27 cellular contexts compared by ENCODE assay signal in the genomic region with DNA sequence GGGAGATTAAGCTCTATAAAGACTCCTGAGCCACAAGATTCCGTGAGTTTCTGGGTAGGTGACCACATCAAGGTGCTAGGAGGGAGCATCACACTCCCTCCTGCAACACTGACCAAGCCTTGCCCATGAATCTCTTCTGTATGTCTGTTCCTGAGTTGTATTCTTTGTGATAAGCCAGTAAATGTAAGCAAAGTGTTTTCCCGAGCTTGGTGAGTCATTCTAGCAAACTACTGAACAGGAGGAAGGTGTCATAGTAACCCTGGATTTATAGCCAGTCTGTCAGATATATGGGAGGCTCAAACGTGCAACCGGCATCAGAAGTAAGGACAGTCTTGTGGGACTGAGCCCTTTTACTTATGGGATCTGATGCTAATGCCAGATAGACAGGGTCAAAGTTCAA.
DNase-seq lines count a peak whose midpoint lies in the region; ATAC-seq, FAIRE-seq and TF ChIP-seq lines count a peak whose summit lies in the region.
"Had no signal": no experiment of that assay in that cellular context is flagged by ENCODE, and none has a peak within 500 bp of the region (broad histone marks: within the 10 kb centered on the region; RNA-seq: fewer than 3 reads in every experiment).

No MANE protein-coding gene starts in this region.

- peak overlapping the region; percentile 66 for H2AFZ ChIP-seq in H1 (ENCODE audit: low read length)
- no peak overlapping the region for H2AFZ ChIP-seq in mesenchymal stem cell (ENCODE audit: low read depth, low read length)

- H2BK12ac ChIP-seq in H1 (ENCODE audit: low read depth, low read length) (no peak overlapping the region), mesenchymal stem cell (ENCODE audit: low read length in 2 of 2) (no peak overlapping the region)

- H3K36me3 ChIP-seq in H1 (ENCODE audit: control insufficient read depth in 2 of 4, insufficient read depth in 4 of 4, low read length in 3 of 4): no peaks in the 10 kb centered on the region
- H3K36me3 ChIP-seq in mesenchymal stem cell (ENCODE audit: control insufficient read depth in 1 of 2, insufficient read depth in 2 of 2, low read depth in 1 of 2, low read length in 2 of 2): no peaks in the 10 kb centered on the region
- H3K36me3 ChIP-seq: adrenal gland, cardiac muscle cell, heart left ventricle, ovary had no signal

- ATAC-seq in GM18858 (IDR thresholded peaks at IDR 0.05; ENCODE audit: unreplicated experiment) (no peak), GM18870 (IDR thresholded peaks at IDR 0.05; ENCODE audit: unreplicated experiment) (no peak)
- ATAC-seq: activated T-cell treated with anti-CD3 and anti-CD28 coated beads, Interleukin-2, amount 50 U/mL, for 4 hours; heart left ventricle; natural killer cell; right cardiac atrium; T-helper 17 cell had no signal

- H3K27ac Mint-ChIP-seq in glutamatergic neuron (ENCODE audit: unreplicated experiment): no peak overlapping the region
- H3K27ac Mint-ChIP-seq: HFFc6, natural killer cell, T-helper 17 cell had no signal

- no peak overlapping the region for H4K8ac ChIP-seq in H1 (ENCODE audit: extremely low read depth, insufficient read depth, low read length)
- H4K8ac ChIP-seq in mesenchymal stem cell (ENCODE audit: low read length): no peak overlapping the region

- no peak overlapping the region for H3K4me3 ChIP-seq in H1 (ENCODE audit: extremely low read depth in 1 of 4, insufficient read depth in 2 of 4, low read depth in 3 of 4, low read length in 4 of 4)
- H3K4me3 ChIP-seq in mesenchymal stem cell (ENCODE audit: insufficient read depth in 1 of 2, low read depth in 1 of 2, low read length in 2 of 2): no peak overlapping the region
- H3K4me3 ChIP-seq: adrenal gland, cardiac muscle cell, heart left ventricle, ovary had no signal

- H3K9me3 Mint-ChIP-seq in glutamatergic neuron (ENCODE audit: unreplicated experiment): no peaks in the 10 kb centered on the region
- H3K9me3 Mint-ChIP-seq: activated T-cell treated with anti-CD3 and anti-CD28 coated beads, Interleukin-2, amount 50 U/mL, for 4 hours had no signal

- WGBS in H1 (ENCODE audit: extremely low coverage in 1 of 2, insufficient coverage in 1 of 2, insufficient read length in 1 of 2, insufficient replicate concordance in 2 of 2, low coverage in 1 of 2, low lambda C conversion rate in 2 of 2, missing lambda C conversion rate in 1 of 2), 2 experiments: 91% methylated on average over 4 of the region's 4 CpGs; no CpG with 5 or more reads in 1 of the 2 experiments
- 4% methylated on average over 4 of the region's 4 CpGs for WGBS in mesenchymal stem cell

- no peak overlapping the region for H2BK15ac ChIP-seq in H1 (ENCODE audit: low read length)
- no peak overlapping the region for H2BK15ac ChIP-seq in mesenchymal stem cell (ENCODE audit: low read depth, poor library complexity, severe bottlenecking)

- H3K14ac ChIP-seq in H1 (ENCODE audit: insufficient read length) (no peak overlapping the region), mesenchymal stem cell (ENCODE audit: low read length in 2 of 2) (no peak overlapping the region)

- CTCF ChIA-PET in H1 (lab: Charles Lee; ENCODE audit: partially characterized antibody): interaction anchor here (0.7 kb wide), 2 partner anchors 10 to 13 kb away, joined by 3 to 4 read pairs; no protein-coding TSS in a partner anchor

- no peak for TF ChIP-seq POLR2A in H1 (IDR thresholded peaks at IDR 0.05; ENCODE audit: control extremely low read depth in 1 of 2, low read depth in 2 of 2, low read length in 2 of 2)

- H3K4me2 ChIP-seq in H1 (ENCODE audit: insufficient read depth in 1 of 2, low read depth in 2 of 2, low read length in 2 of 2) (no peak overlapping the region; a peak in 1 of 4 replicates), mesenchymal stem cell (ENCODE audit: low read length, poor library complexity, severe bottlenecking) (no peak overlapping the region)
- H3K4me2 ChIP-seq: SK-N-SH had no signal

- no peak overlapping the region for H4K91ac ChIP-seq in H1 (replicated peaks; ENCODE audit: insufficient read length, low read length)
- H4K91ac ChIP-seq in mesenchymal stem cell (ENCODE audit: low read length): no peak overlapping the region

- FAIRE-seq in H1 (lab: Jason Lieb, UNC): no peak
- FAIRE-seq: GM12892 had no signal

- TF ChIP-seq RAD21 in H1 (IDR thresholded peaks at IDR 0.05 in 1 of 2, conservative IDR thresholded peaks at IDR 0.05 in 1 of 2; ENCODE audit: low read depth in 2 of 2, low read length in 2 of 2): no peak

- H2BK120ac ChIP-seq in H1 (replicated peaks; ENCODE audit: low read depth, low read length) (no peak overlapping the region), mesenchymal stem cell (ENCODE audit: low read depth, low read length) (no peak overlapping the region)

- H3K4ac ChIP-seq in H1 (replicated peaks; ENCODE audit: insufficient read length, low read depth, low read length) (no peak overlapping the region), mesenchymal stem cell (ENCODE audit: low read depth in 1 of 2, low read length in 2 of 2) (no peak overlapping the region)

- H3K23me2 ChIP-seq in H1 (ENCODE audit: low read depth, low read length): no peaks in the 10 kb centered on the region

- POLR2A ChIA-PET in H1 (lab: Charles Lee; ENCODE audit: partially characterized antibody): no interaction called here

- H3K27ac ChIP-seq in H1 (ENCODE audit: low read depth, low read length): no peak overlapping the region
- no peak overlapping the region for H3K27ac ChIP-seq in mesenchymal stem cell (ENCODE audit: low read length, poor library complexity, severe bottlenecking)
- H3K27ac ChIP-seq: adrenal gland, cardiac muscle cell, heart left ventricle, ovary had no signal

- H4K20me1 ChIP-seq in H1 (replicated peaks in 1 of 2; ENCODE audit: control insufficient read depth in 1 of 2, insufficient read depth in 2 of 2, low read length in 2 of 2): no peaks in the 10 kb centered on the region

- no peak overlapping the region for H3K56ac ChIP-seq in H1 (replicated peaks; ENCODE audit: insufficient read length, low read depth, low read length)

- H3K9ac ChIP-seq in H1 (replicated peaks in 1 of 4; ENCODE audit: extremely low read depth in 1 of 4, low read depth in 3 of 4, low read length in 3 of 4): no peak overlapping the region
- no peak overlapping the region for H3K9ac ChIP-seq in mesenchymal stem cell (ENCODE audit: low read length)
- H3K9ac ChIP-seq: SK-N-SH had no signal

- H3K79me1 ChIP-seq in H1 (ENCODE audit: low read depth, low read length) (no peaks in the 10 kb centered on the region), mesenchymal stem cell (replicated peaks; ENCODE audit: low read length, poor library complexity, severe bottlenecking) (no peaks in the 10 kb centered on the region)

- no peak overlapping the region for H2BK20ac ChIP-seq in H1 (ENCODE audit: low read length)

- H3K23ac ChIP-seq in H1 (ENCODE audit: insufficient read length) (no peak overlapping the region), mesenchymal stem cell (ENCODE audit: low read length in 2 of 2) (no peak overlapping the region)

- DNase-seq in EL: peak; percentile 2
- peak; percentile 14 for DNase-seq in LoVo (ENCODE audit: low spot score)
- no peak for DNase-seq in H1 (ENCODE audit: low read depth in 1 of 2, low spot score in 2 of 2)
- DNase-seq in mesenchymal stem cell: peak; percentile 91
- DNase-seq in cerebellar cortex (ENCODE audit: low spot score): no peak
- no peak for DNase-seq in glutamatergic neuron
- DNase-seq: ACHN; activated CD4-positive, alpha-beta T cell treated with anti-CD3 and anti-CD28 coated beads for 48 hours; activated naive CD4-positive, alpha-beta T cell treated with Interleukin-2 at 50 U/mL for 16 hours; activated T-cell treated with anti-CD3 and anti-CD28 coated beads, Interleukin-2, amount 50 U/mL, for 4 hours; adrenal gland; heart left ventricle; HFFc6; midbrain; natural killer cell; NCI-H1694 treated with DMSO at 0.1 percent for 48 hours; NCI-H69; ovary; right cardiac atrium; SK-N-SH; stimulated activated CD4-positive, alpha-beta T cell treated with anti-CD3 and anti-CD28 coated beads, Interleukin-4, amount 100 ng/mL, for 4 hours; stimulated activated naive CD4-positive, alpha-beta T cell; T-helper 17 cell had no signal

- H3K79me2 ChIP-seq in H1 (ENCODE audit: control insufficient read depth in 1 of 2, insufficient read depth in 2 of 2, low read length in 2 of 2): no peaks in the 10 kb centered on the region

- H3K4me3 Mint-ChIP-seq in glutamatergic neuron (ENCODE audit: unreplicated experiment): no peak overlapping the region
- H3K4me3 Mint-ChIP-seq: activated T-cell treated with anti-CD3 and anti-CD28 coated beads, Interleukin-2, amount 50 U/mL, for 4 hours; HFFc6; natural killer cell; T-helper 17 cell had no signal

- H2AK5ac ChIP-seq in H1 (ENCODE audit: low read depth, low read length): no peak overlapping the region
- no peak overlapping the region for H2AK5ac ChIP-seq in mesenchymal stem cell (ENCODE audit: low read length, severe bottlenecking)

- no peaks in the 10 kb centered on the region for H3K4me1 Mint-ChIP-seq in glutamatergic neuron (ENCODE audit: low read depth, unreplicated experiment)
- H3K4me1 Mint-ChIP-seq: natural killer cell, T-helper 17 cell had no signal

- H3K36me3 Mint-ChIP-seq in glutamatergic neuron (ENCODE audit: unreplicated experiment): no peaks in the 10 kb centered on the region
- H3K36me3 Mint-ChIP-seq: natural killer cell had no signal

- H3K27me3 ChIP-seq in H1 (replicated peaks in 1 of 4; ENCODE audit: control insufficient read depth in 3 of 4, extremely low read depth in 1 of 4, insufficient read depth in 3 of 4, low read length in 3 of 4) (no peaks in the 10 kb centered on the region), mesenchymal stem cell (ENCODE audit: control insufficient read depth in 1 of 2, insufficient read depth in 1 of 2, low read length in 2 of 2) (no peaks in the 10 kb centered on the region)
- H3K27me3 ChIP-seq: adrenal gland, cardiac muscle cell, heart left ventricle, ovary had no signal

- H3K4me1 ChIP-seq in H1 (replicated peaks in 1 of 4; ENCODE audit: control insufficient read depth in 3 of 4, insufficient read depth in 4 of 4, low read length in 3 of 4) (no peaks in the 10 kb centered on the region), mesenchymal stem cell (ENCODE audit: control insufficient read depth, insufficient read depth, low read depth, low read length) (no peaks in the 10 kb centered on the region)
- H3K4me1 ChIP-seq: adrenal gland, heart left ventricle had no signal

- no peaks in the 10 kb centered on the region for H3K27me3 Mint-ChIP-seq in glutamatergic neuron (ENCODE audit: unreplicated experiment)
- H3K27me3 Mint-ChIP-seq: T-helper 17 cell had no signal

- H4K5ac ChIP-seq in H1 (ENCODE audit: insufficient read length, low read depth, low read length): no peak overlapping the region

- no peak overlapping the region for H3K18ac ChIP-seq in H1 (ENCODE audit: extremely low read depth, low read length)
- no peak overlapping the region for H3K18ac ChIP-seq in mesenchymal stem cell (ENCODE audit: low read depth in 1 of 2, low read length in 2 of 2)

- TF ChIP-seq EP300 in H1 (IDR thresholded peaks at IDR 0.05; ENCODE audit: borderline replicate concordance in 1 of 2, low read depth in 2 of 2, low read length in 2 of 2): no peak

- H3K9me3 ChIP-seq in H1 (ENCODE audit: insufficient read depth in 2 of 2, low read depth in 1 of 2, low read length in 1 of 2): no peaks in the 10 kb centered on the region
- H3K9me3 ChIP-seq in mesenchymal stem cell (ENCODE audit: control insufficient read depth, low read length): peaks cover 9% of the 10 kb centered on the region
- H3K9me3 ChIP-seq: adrenal gland, heart left ventricle, ovary, SK-N-SH had no signal

- TF ChIP-seq CTCF in H1 (IDR thresholded peaks at IDR 0.05; ENCODE audit: control extremely low read depth in 1 of 3, insufficient read depth in 1 of 3, low read depth in 1 of 3, low read length in 3 of 3) (no peak), glutamatergic neuron (IDR thresholded peaks at IDR 0.05; ENCODE audit: partially characterized antibody, unreplicated experiment) (no peak)

- H2BK5ac ChIP-seq in H1 (ENCODE audit: low read depth, low read length) (no peak overlapping the region), mesenchymal stem cell (ENCODE audit: low read depth, low read length, poor library complexity, severe bottlenecking) (no peak overlapping the region)

Comparison
In these comparisons a context has a peak if more than half of its experiments do, and no peak if none do; other contexts are left out.
1. DNase-seq: peak in EL (single experiment), LoVo (single experiment) and mesenchymal stem cell (single experiment); none in H1 (0 of 2), cerebellar cortex (single experiment) and glutamatergic neuron (single experiment).